Comparison of ENCODE assay signal across 8 cellular contexts in genomic region chr15:64686130-64686735, GRCh38.
DNase-seq lines count a peak whose midpoint lies in the region; ATAC-seq and TF ChIP-seq lines count a peak whose summit lies in the region.

No MANE protein-coding gene starts in this region.

- H3K9me3 ChIP-seq in adipocyte (ENCODE audit: control insufficient read depth, low read length) (no peaks in the 10 kb centered on the region), tibial artery (no peaks in the 10 kb centered on the region)

- H3K4me3 ChIP-seq in adipocyte (ENCODE audit: low read length) = no peak overlapping the region
- H3K4me3 ChIP-seq in tibial artery = no peak overlapping the region

- ATAC-seq in GM18873 (IDR thresholded peaks at IDR 0.05; ENCODE audit: low FRiP score, unreplicated experiment) = no peak

- H3K27me3 ChIP-seq in adipocyte (replicated peaks; ENCODE audit: control insufficient read depth, insufficient read depth, low read length) = no peaks in the 10 kb centered on the region
- no peaks in the 10 kb centered on the region for H3K27me3 ChIP-seq in tibial artery

- intact Hi-C loops in tibial artery (cut with DNase I; ENCODE audit: low total_unique reads) = loop anchor here (2.0 to 10.0 kb wide), 3 partner anchors 37 to 521 kb away; partner anchors contain the start of gene PPIB

- H3K4me1 ChIP-seq in adipocyte (ENCODE audit: control insufficient read depth, insufficient read depth, low read length) = peaks cover 15% of the 10 kb centered on the region
- peaks cover 0 to 29% (median 15%) of the 10 kb centered on the region in 4 donors for H3K4me1 ChIP-seq in tibial artery

- DNase-seq in ACHN (peak; percentile 49), EL (peak; percentile 53), NCI-H128 (lab: John Stamatoyannopoulos, UW; ENCODE audit: unreplicated experiment) (peak; percentile 2), adipocyte (ENCODE audit: low read depth) (peak; percentile 85), iris pigment epithelial cell (ENCODE audit: low read depth) (peak; percentile 45), tibial artery (no peak), islet precursor cell (no peak)

- TF ChIP-seq CTCF in tibial artery (IDR thresholded peaks at IDR 0.05) = peak; percentile 60 to 89

- in situ Hi-C loops in ACHN (cut with HindIII; ENCODE audit: low pct_ligation_motif_present, low pct_unique_long_range_greater_than_20kb, low sequenced_read_pairs) = no loop called here

- no peak overlapping the region for H3K9ac ChIP-seq in adipocyte (ENCODE audit: low read length)

- H3K27ac ChIP-seq in tibial artery = peak overlapping the region in 1 of 2 donors; percentile 55

- peaks cover 84% of the 10 kb centered on the region for H3K36me3 ChIP-seq in adipocyte (ENCODE audit: control insufficient read depth, insufficient read depth, low read length, severe bottlenecking)
- H3K36me3 ChIP-seq in tibial artery = peaks cover 46 to 96% (median 47%) of the 10 kb centered on the region in 3 donors

Comparison
In these comparisons a context has a peak if more than half of its experiments do, and no peak if none do; other contexts are left out.
1. DNase-seq: peak in ACHN (single experiment), EL (single experiment), NCI-H128 (single experiment), adipocyte (single experiment) and iris pigment epithelial cell (single experiment); none in tibial artery (0 of 2) and islet precursor cell (single experiment).